In genomic region chr13:26325876-26326275, GRCh38 we compare ENCODE assay signal across 12 cellular contexts.
A peak's percentile ranks its signal among the peaks of the same experiment; 100 is the strongest.
DNase-seq lines count a peak whose midpoint lies in the region; ATAC-seq and TF ChIP-seq lines count a peak whose summit lies in the region.
"Had no signal": no experiment of that assay in that cellular context is flagged by ENCODE, and none has a peak within 500 bp of the region (broad histone marks: within the 10 kb centered on the region; RNA-seq: fewer than 3 reads in every experiment).

No MANE protein-coding gene starts in this region.

- H3K4me3 Mint-ChIP-seq in HFFc6: no peak overlapping the region

- peak overlapping the region; percentile 9 for H3K4me3 ChIP-seq in psoas muscle
- H3K4me3 ChIP-seq: smooth muscle cell had no signal

- WGBS in psoas muscle, 3 donors: 24 to 43% (median 32%) methylated on average over 1 of the region's 1 CpG

- H3K27ac ChIP-seq in psoas muscle: peak overlapping the region; percentile 83
- H3K27ac ChIP-seq: brain microvascular endothelial cell had no signal

- peaks cover 33% of the 10 kb centered on the region for H3K4me1 Mint-ChIP-seq in HFFc6 (ENCODE audit: low read depth)

- DNase-seq in M059J (ENCODE audit: low read depth) (peak; percentile 54), psoas muscle (no peak), GOT3 (lab: John Stamatoyannopoulos, UW) (no peak), HFFc6 (no peak)
- DNase-seq in activated CD4-positive, alpha-beta T cell treated with anti-CD3 and anti-CD28 coated beads, Interleukin-2, amount 50 U/mL, for 1 hour: no peak
- DNase-seq: activated CD4-positive, alpha-beta T cell treated with anti-CD3 and anti-CD28 coated beads for 4 hours; brain microvascular endothelial cell; NCI-H774; substantia nigra had no signal

- ATAC-seq in GM19324 (IDR thresholded peaks at IDR 0.05; ENCODE audit: low FRiP score, unreplicated experiment) (peak; percentile 52), HG02759 (IDR thresholded peaks at IDR 0.05; ENCODE audit: unreplicated experiment) (peak; percentile 82), psoas muscle (peak; percentile 74 to 82 (median 79))

- intact Hi-C loops in psoas muscle (cut with DNase I): loop anchor here in 1 of 2 donors (10.0 kb wide), 1 partner anchor 61 kb away; no protein-coding TSS in a partner anchor

- H3K27me3 ChIP-seq in psoas muscle (ENCODE audit: insufficient read depth in 3 of 3, low read length in 2 of 3): no peaks in the 10 kb centered on the region
- H3K27me3 ChIP-seq: brain microvascular endothelial cell had no signal

- no peaks in the 10 kb centered on the region for H3K36me3 ChIP-seq in psoas muscle (ENCODE audit: insufficient read depth in 1 of 2, low read depth in 1 of 2)
- H3K36me3 ChIP-seq: brain microvascular endothelial cell had no signal

- no peaks in the 10 kb centered on the region for H3K9me3 Mint-ChIP-seq in HFFc6

- peaks cover 55% of the 10 kb centered on the region for H3K4me1 ChIP-seq in psoas muscle

- no peaks in the 10 kb centered on the region for H3K27me3 Mint-ChIP-seq in HFFc6 (ENCODE audit: insufficient read depth)

- H3K27ac Mint-ChIP-seq in HFFc6: no peak overlapping the region

- TF ChIP-seq CTCF in psoas muscle (IDR thresholded peaks at IDR 0.05): no peak
- TF ChIP-seq CTCF in HFFc6 (IDR thresholded peaks at IDR 0.05): no peak

- H3K9me3 ChIP-seq in psoas muscle: no peaks in the 10 kb centered on the region

- H3K36me3 Mint-ChIP-seq in HFFc6 (ENCODE audit: low read depth): peaks cover 4% of the 10 kb centered on the region; the same call in 1 of the 2 replicates
